17 cellular contexts compared by ENCODE assay signal in the genomic region with DNA sequence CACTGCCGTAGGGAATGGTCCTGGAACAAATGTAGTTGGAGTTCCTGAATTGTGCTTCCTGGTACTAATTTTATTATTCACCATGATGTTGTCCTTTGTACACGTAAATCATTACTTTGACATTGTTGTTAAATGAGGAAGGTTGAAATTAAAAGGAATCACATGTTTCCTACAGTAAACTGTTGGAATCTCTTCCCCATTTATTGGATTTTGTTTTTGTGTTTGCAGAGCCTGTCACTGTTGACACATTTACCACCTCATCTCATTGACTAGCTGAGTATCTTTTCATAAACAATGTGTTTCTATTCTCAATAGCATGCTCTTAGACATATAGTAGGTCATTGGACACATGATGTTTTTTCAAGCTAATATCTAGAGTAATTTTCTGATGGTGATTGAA.
DNase-seq lines count a peak whose midpoint lies in the region; ATAC-seq, FAIRE-seq and TF ChIP-seq lines count a peak whose summit lies in the region.
"Had no signal": no experiment of that assay in that cellular context is flagged by ENCODE, and none has a peak within 500 bp of the region (broad histone marks: within the 10 kb centered on the region; RNA-seq: fewer than 3 reads in every experiment).

No MANE protein-coding gene starts in this region.

- no peaks in the 10 kb centered on the region for H3K36me3 Mint-ChIP-seq in astrocyte (ENCODE audit: low read depth, unreplicated experiment)
- H3K36me3 Mint-ChIP-seq: CD4-positive, alpha-beta memory T cell had no signal

- H3K27ac ChIP-seq in astrocyte (ENCODE audit: low read depth, low read length) = no peak overlapping the region

- no peaks in the 10 kb centered on the region for H3K27me3 ChIP-seq in astrocyte (ENCODE audit: insufficient read depth, low read length)

- H3K79me2 ChIP-seq in astrocyte (ENCODE audit: insufficient read depth, low read length) = no peaks in the 10 kb centered on the region

- ATAC-seq in GM19328 (IDR thresholded peaks at IDR 0.05; ENCODE audit: unreplicated experiment) (no peak), HG02938 (IDR thresholded peaks at IDR 0.05; ENCODE audit: unreplicated experiment) (no peak)
- ATAC-seq: GM23338, HCT116 had no signal

- no peaks in the 10 kb centered on the region for H3K4me1 Mint-ChIP-seq in astrocyte (ENCODE audit: low read depth, unreplicated experiment)
- H3K4me1 Mint-ChIP-seq: CD4-positive, alpha-beta memory T cell; GM23338; H9 had no signal

- no peak overlapping the region for H3K9ac ChIP-seq in astrocyte (ENCODE audit: low read length)

- H3K9me3 ChIP-seq in astrocyte (ENCODE audit: insufficient read depth, low read depth, low read length) = no peaks in the 10 kb centered on the region
- H3K9me3 ChIP-seq: Caco-2 had no signal

- no peak overlapping the region for H3K4me2 ChIP-seq in astrocyte (ENCODE audit: low read length)
- H3K4me2 ChIP-seq: GM23338 had no signal

- POLR2A ChIA-PET in HEK293T (lab: Yijun Ruan, JAX) = no interaction called here

- no peak overlapping the region for H3K4me3 ChIP-seq in astrocyte (ENCODE audit: insufficient read depth, low read depth, low read length)
- H3K4me3 ChIP-seq: GM23338 had no signal

- H3K27ac Mint-ChIP-seq in astrocyte (ENCODE audit: unreplicated experiment) = no peak overlapping the region
- H3K27ac Mint-ChIP-seq: CD4-positive, alpha-beta memory T cell; GM23338; H9 had no signal

- CTCF ChIA-PET in HEK293T (lab: Yijun Ruan, JAX) = interaction anchor here (0.7 kb wide), 1 partner anchor 50 kb away, joined by 3 read pairs; no protein-coding TSS in a partner anchor

- H3K4me3 Mint-ChIP-seq in astrocyte (ENCODE audit: unreplicated experiment) = no peak overlapping the region
- H3K4me3 Mint-ChIP-seq: CD4-positive, alpha-beta memory T cell; GM23338; H9 had no signal

- DNase-seq in DMS53 treated with DMSO at 0.1 percent for 48 hours (lab: John Stamatoyannopoulos, UW; ENCODE audit: unreplicated experiment) (peak; percentile 6), HEK293T (ENCODE audit: extremely low spot score) (no peak), astrocyte (ENCODE audit: low read depth) (no peak), COLO668 (lab: John Stamatoyannopoulos, UW; ENCODE audit: unreplicated experiment) (no peak), GM19238 (ENCODE audit: insufficient read length, low spot score) (no peak)
- DNase-seq: C1 segment of cervical spinal cord; Caco-2; CD4-positive, alpha-beta memory T cell; DMS 273 treated with DMSO at 0.1 percent for 48 hours; DND-41; H9 had no signal

- H3K9me3 Mint-ChIP-seq in astrocyte (ENCODE audit: unreplicated experiment) = no peaks in the 10 kb centered on the region
- H3K9me3 Mint-ChIP-seq: GM23338, H9 had no signal

- no peaks in the 10 kb centered on the region for H3K4me1 ChIP-seq in astrocyte (ENCODE audit: insufficient read depth, low read length)
- H3K4me1 ChIP-seq: Caco-2 had no signal

- H3K36me3 ChIP-seq in astrocyte (ENCODE audit: insufficient read depth, low read length) = no peaks in the 10 kb centered on the region

- no peak overlapping the region for H2AFZ ChIP-seq in astrocyte (ENCODE audit: low read depth, low read length)
- H2AFZ ChIP-seq: GM23338 had no signal

- H3K27me3 Mint-ChIP-seq in astrocyte (ENCODE audit: low read depth, unreplicated experiment) = no peaks in the 10 kb centered on the region
- H3K27me3 Mint-ChIP-seq: CD4-positive, alpha-beta memory T cell had no signal

- FAIRE-seq in astrocyte (lab: Jason Lieb, UNC) = peak; percentile 5
- FAIRE-seq: GM12892, GM19239 had no signal

- no peak for TF ChIP-seq CTCF in astrocyte (IDR thresholded peaks at IDR 0.05; ENCODE audit: insufficient read depth, low read depth, low read length)

- no peaks in the 10 kb centered on the region for H4K20me1 ChIP-seq in astrocyte (ENCODE audit: insufficient read depth, low read length)

TF ChIP-seq in HEK293T, 16 proteins besides CTCF, POLR2A, EP300 and RAD21:
- TF ChIP-seq, protein P1, sequence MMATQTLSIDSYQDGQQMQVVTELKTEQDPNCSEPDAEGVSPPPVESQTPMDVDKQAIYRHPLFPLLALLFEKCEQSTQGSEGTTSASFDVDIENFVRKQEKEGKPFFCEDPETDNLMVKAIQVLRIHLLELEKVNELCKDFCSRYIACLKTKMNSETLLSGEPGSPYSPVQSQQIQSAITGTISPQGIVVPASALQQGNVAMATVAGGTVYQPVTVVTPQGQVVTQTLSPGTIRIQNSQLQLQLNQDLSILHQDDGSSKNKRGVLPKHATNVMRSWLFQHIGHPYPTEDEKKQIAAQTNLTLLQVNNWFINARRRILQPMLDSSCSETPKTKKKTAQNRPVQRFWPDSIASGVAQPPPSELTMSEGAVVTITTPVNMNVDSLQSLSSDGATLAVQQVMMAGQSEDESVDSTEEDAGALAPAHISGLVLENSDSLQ (IDR thresholded peaks at IDR 0.05) = peak; percentile 31; the same call in 1 of the 2 replicates
- no peak for TF ChIP-seq TARDBP (IDR thresholded peaks at IDR 0.05)
TF ChIP-seq in HEK293T: peak in this region for 1.
